In genomic region chr19:49200238-49200862, GRCh38 we compare ENCODE assay signal across 1 cellular context.
TF ChIP-seq lines count a peak whose summit lies in the region.

No MANE protein-coding gene starts in this region.

TF ChIP-seq in GM12878, 131 proteins besides CTCF, POLR2A, EP300 and RAD21:
- TF ChIP-seq, protein P1, sequence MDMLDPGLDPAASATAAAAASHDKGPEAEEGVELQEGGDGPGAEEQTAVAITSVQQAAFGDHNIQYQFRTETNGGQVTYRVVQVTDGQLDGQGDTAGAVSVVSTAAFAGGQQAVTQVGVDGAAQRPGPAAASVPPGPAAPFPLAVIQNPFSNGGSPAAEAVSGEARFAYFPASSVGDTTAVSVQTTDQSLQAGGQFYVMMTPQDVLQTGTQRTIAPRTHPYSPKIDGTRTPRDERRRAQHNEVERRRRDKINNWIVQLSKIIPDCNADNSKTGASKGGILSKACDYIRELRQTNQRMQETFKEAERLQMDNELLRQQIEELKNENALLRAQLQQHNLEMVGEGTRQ (IDR thresholded peaks at IDR 0.05; ENCODE audit: borderline replicate concordance, low read depth, low read length) = no peak
- TF ChIP-seq HDAC6 (IDR thresholded peaks at IDR 0.05; ENCODE audit: unreplicated experiment) = no peak
- no peak for TF ChIP-seq CREB1 (IDR thresholded peaks at IDR 0.05; ENCODE audit: low read depth)
- TF ChIP-seq GABPA (IDR thresholded peaks at IDR 0.05; ENCODE audit: low read depth) = no peak
- TF ChIP-seq NKRF (conservative IDR thresholded peaks at IDR 0.05) = no peak
- no peak for TF ChIP-seq ASH2L (IDR thresholded peaks at IDR 0.05; ENCODE audit: borderline replicate concordance, low read depth)
- no peak for TF ChIP-seq KLF5 (IDR thresholded peaks at IDR 0.05; ENCODE audit: partially characterized antibody)
- TF ChIP-seq, protein P2, sequence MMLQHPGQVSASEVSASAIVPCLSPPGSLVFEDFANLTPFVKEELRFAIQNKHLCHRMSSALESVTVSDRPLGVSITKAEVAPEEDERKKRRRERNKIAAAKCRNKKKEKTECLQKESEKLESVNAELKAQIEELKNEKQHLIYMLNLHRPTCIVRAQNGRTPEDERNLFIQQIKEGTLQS (IDR thresholded peaks at IDR 0.05; ENCODE audit: borderline replicate concordance, extremely low read depth, low read depth, low read length) = no peak
- TF ChIP-seq MEF2B (IDR thresholded peaks at IDR 0.05; ENCODE audit: partially characterized antibody, poor library complexity, severe bottlenecking) = no peak
- TF ChIP-seq NFIC (IDR thresholded peaks at IDR 0.05; ENCODE audit: low read depth, low read length) = no peak
- no peak for TF ChIP-seq JUNB (IDR thresholded peaks at IDR 0.05)
- no peak for TF ChIP-seq NRF1 (conservative IDR thresholded peaks at IDR 0.05; ENCODE audit: low read depth, low read length)
- TF ChIP-seq, protein P3, sequence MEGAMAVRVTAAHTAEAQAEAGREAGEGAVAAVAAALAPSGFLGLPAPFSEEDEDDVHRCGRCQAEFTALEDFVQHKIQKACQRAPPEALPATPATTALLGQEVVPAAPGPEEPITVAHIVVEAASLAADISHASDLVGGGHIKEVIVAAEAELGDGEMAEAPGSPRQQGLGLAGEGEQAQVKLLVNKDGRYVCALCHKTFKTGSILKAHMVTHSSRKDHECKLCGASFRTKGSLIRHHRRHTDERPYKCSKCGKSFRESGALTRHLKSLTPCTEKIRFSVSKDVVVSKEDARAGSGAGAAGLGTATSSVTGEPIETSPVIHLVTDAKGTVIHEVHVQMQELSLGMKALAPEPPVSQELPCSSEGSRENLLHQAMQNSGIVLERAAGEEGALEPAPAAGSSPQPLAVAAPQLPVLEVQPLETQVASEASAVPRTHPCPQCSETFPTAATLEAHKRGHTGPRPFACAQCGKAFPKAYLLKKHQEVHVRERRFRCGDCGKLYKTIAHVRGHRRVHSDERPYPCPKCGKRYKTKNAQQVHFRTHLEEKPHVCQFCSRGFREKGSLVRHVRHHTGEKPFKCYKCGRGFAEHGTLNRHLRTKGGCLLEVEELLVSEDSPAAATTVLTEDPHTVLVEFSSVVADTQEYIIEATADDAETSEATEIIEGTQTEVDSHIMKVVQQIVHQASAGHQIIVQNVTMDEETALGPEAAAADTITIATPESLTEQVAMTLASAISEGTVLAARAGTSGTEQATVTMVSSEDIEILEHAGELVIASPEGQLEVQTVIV (IDR thresholded peaks at IDR 0.05; ENCODE audit: borderline replicate concordance, partially characterized antibody) = no peak
- TF ChIP-seq ZZZ3 (IDR thresholded peaks at IDR 0.05; ENCODE audit: control insufficient read depth, insufficient read length, low read depth) = no peak
- TF ChIP-seq EED (IDR thresholded peaks at IDR 0.05; ENCODE audit: low read depth) = no peak
- TF ChIP-seq NR2C1 (IDR thresholded peaks at IDR 0.05) = no peak
- TF ChIP-seq, protein P4, sequence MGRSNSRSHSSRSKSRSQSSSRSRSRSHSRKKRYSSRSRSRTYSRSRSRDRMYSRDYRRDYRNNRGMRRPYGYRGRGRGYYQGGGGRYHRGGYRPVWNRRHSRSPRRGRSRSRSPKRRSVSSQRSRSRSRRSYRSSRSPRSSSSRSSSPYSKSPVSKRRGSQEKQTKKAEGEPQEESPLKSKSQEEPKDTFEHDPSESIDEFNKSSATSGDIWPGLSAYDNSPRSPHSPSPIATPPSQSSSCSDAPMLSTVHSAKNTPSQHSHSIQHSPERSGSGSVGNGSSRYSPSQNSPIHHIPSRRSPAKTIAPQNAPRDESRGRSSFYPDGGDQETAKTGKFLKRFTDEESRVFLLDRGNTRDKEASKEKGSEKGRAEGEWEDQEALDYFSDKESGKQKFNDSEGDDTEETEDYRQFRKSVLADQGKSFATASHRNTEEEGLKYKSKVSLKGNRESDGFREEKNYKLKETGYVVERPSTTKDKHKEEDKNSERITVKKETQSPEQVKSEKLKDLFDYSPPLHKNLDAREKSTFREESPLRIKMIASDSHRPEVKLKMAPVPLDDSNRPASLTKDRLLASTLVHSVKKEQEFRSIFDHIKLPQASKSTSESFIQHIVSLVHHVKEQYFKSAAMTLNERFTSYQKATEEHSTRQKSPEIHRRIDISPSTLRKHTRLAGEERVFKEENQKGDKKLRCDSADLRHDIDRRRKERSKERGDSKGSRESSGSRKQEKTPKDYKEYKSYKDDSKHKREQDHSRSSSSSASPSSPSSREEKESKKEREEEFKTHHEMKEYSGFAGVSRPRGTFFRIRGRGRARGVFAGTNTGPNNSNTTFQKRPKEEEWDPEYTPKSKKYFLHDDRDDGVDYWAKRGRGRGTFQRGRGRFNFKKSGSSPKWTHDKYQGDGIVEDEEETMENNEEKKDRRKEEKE (IDR thresholded peaks at IDR 0.05) = no peak
- TF ChIP-seq, protein P5, sequence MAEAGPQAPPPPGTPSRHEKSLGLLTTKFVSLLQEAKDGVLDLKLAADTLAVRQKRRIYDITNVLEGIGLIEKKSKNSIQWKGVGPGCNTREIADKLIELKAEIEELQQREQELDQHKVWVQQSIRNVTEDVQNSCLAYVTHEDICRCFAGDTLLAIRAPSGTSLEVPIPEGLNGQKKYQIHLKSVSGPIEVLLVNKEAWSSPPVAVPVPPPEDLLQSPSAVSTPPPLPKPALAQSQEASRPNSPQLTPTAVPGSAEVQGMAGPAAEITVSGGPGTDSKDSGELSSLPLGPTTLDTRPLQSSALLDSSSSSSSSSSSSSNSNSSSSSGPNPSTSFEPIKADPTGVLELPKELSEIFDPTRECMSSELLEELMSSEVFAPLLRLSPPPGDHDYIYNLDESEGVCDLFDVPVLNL (IDR thresholded peaks at IDR 0.05; ENCODE audit: low read depth, low read length) = no peak
- no peak for TF ChIP-seq BHLHE40 (IDR thresholded peaks at IDR 0.05; ENCODE audit: borderline replicate concordance in 1 of 2, low read depth in 2 of 2, low read length in 1 of 2)
